ENCODE assay signal across 1 cellular context in genomic region chr14:61127099-61127498, GRCh38.
TF ChIP-seq lines count a peak whose summit lies in the region.

No MANE protein-coding gene starts in this region.

TF ChIP-seq in GM23338, 12 proteins besides CTCF, POLR2A, EP300 and RAD21 (continued from another document):
- no peak for TF ChIP-seq REST (IDR thresholded peaks at IDR 0.05; ENCODE audit: unreplicated experiment)
